In the genomic region with DNA sequence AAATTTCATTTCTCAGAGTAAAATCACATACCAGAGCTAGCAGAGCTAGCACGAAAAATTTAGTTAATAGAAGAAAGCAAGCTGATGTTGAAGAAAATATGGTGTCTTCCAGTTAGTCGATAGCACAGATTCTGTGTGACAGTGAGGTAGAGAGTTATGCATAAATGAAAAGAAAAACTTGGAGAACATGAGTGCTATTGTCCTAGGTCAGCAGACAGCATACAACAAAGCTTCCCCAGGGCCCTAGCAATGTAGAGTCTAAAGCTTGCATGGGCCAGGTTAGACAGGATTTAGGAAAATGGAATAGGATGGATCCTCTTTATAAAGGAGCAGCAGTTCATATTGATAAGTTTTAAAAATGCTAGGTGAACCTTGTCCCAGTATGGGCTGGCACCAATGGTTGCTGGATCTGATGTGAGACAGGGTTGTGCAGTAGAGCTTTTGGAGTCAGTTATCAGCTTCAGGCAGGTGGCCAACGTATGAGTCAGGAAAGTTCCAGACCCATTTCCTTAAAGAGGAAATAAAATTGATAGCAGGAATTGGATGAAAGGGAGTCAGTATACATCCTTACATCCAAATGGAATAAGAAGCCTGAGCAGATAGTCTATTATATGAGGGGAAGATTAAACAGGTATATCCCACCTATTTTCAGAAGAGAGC, we compare ENCODE assay signal across 23 cellular contexts.
DNase-seq lines count a peak whose midpoint lies in the region; ATAC-seq and TF ChIP-seq lines count a peak whose summit lies in the region.
"Had no signal": no experiment of that assay in that cellular context is flagged by ENCODE, and none has a peak within 500 bp of the region (broad histone marks: within the 10 kb centered on the region; RNA-seq: fewer than 3 reads in every experiment).

No MANE protein-coding gene starts in this region.

- CTCF ChIA-PET in Calu3 (lab: Charles Lee): interaction anchor here (1.0 kb wide), 1 partner anchor 56 kb away, joined by 3 read pairs; no protein-coding TSS in a partner anchor

- H3K27ac ChIP-seq in left lung: no peak overlapping the region
- H3K27ac ChIP-seq: hepatocyte, PC-9, SK-N-MC had no signal

- H3K27ac Mint-ChIP-seq in Calu3 (ENCODE audit: unreplicated experiment): no peak overlapping the region
- H3K27ac Mint-ChIP-seq: activated CD4-positive, alpha-beta memory T cell treated with anti-CD3 and anti-CD28 coated beads for 36 hours; naive thymus-derived CD4-positive, alpha-beta T cell; stimulated activated memory B cell treated with anti-CD40 and anti-IgM and Interleukin-4, amounts not matched to agents 10 μg/mL and 1 μg/mL and 100 μg/mL, for 72 hours; WTC11 had no signal

- H3K4me3 Mint-ChIP-seq in Calu3 (ENCODE audit: low read depth, unreplicated experiment): no peak overlapping the region
- H3K4me3 Mint-ChIP-seq: activated CD4-positive, alpha-beta memory T cell treated with anti-CD3 and anti-CD28 coated beads for 36 hours; naive thymus-derived CD4-positive, alpha-beta T cell; stimulated activated memory B cell treated with anti-CD40 and anti-IgM and Interleukin-4, amounts not matched to agents 10 μg/mL and 1 μg/mL and 100 μg/mL, for 72 hours; WTC11 had no signal

- intact Hi-C loops in Calu3 (cut with micrococcal nuclease; ENCODE audit: unreplicated experiment): no loop called here
- intact Hi-C loops in left lung (cut with DNase I): no loop called here

- H3K4me3 ChIP-seq in epithelial cell of esophagus (ENCODE audit: low read length) (no peak overlapping the region), left lung (no peak overlapping the region)
- H3K4me3 ChIP-seq: hepatocyte, PC-9, SK-N-MC had no signal

- H3K4me1 ChIP-seq in left lung: no peaks in the 10 kb centered on the region

- no peaks in the 10 kb centered on the region for H3K36me3 Mint-ChIP-seq in Calu3 (ENCODE audit: insufficient read depth, unreplicated experiment)
- H3K36me3 Mint-ChIP-seq: activated CD4-positive, alpha-beta memory T cell treated with anti-CD3 and anti-CD28 coated beads for 36 hours; naive thymus-derived CD4-positive, alpha-beta T cell; stimulated activated memory B cell treated with anti-CD40 and anti-IgM and Interleukin-4, amounts not matched to agents 10 μg/mL and 1 μg/mL and 100 μg/mL, for 72 hours; WTC11 had no signal

- ATAC-seq in left lung (no peak), HG03378 (IDR thresholded peaks at IDR 0.05; ENCODE audit: unreplicated experiment) (no peak)
- ATAC-seq: naive thymus-derived CD4-positive, alpha-beta T cell; stimulated activated memory B cell treated with anti-CD40 and anti-IgM and Interleukin-4, amounts not matched to agents 10 μg/mL and 1 μg/mL and 100 μg/mL, for 72 hours; WTC11 had no signal

- peaks cover 9% of the 10 kb centered on the region for H3K4me1 Mint-ChIP-seq in Calu3 (ENCODE audit: low read depth, unreplicated experiment)
- H3K4me1 Mint-ChIP-seq: naive thymus-derived CD4-positive, alpha-beta T cell; stimulated activated memory B cell treated with anti-CD40 and anti-IgM and Interleukin-4, amounts not matched to agents 10 μg/mL and 1 μg/mL and 100 μg/mL, for 72 hours; WTC11 had no signal

- no peaks in the 10 kb centered on the region for H3K27me3 ChIP-seq in left lung
- H3K27me3 ChIP-seq: hepatocyte had no signal

- no peaks in the 10 kb centered on the region for H3K36me3 ChIP-seq in left lung

- no peaks in the 10 kb centered on the region for H3K9me3 ChIP-seq in left lung

- no peak for TF ChIP-seq CTCF in Calu3 (IDR thresholded peaks at IDR 0.05; ENCODE audit: unreplicated experiment)
- TF ChIP-seq CTCF in epithelial cell of esophagus (IDR thresholded peaks at IDR 0.05; ENCODE audit: insufficient read depth, low read depth, low read length, missing control alignments): no peak
- no peak for TF ChIP-seq CTCF in left lung (IDR thresholded peaks at IDR 0.05)

- no peaks in the 10 kb centered on the region for H3K9me3 Mint-ChIP-seq in Calu3 (ENCODE audit: low read depth, unreplicated experiment)
- H3K9me3 Mint-ChIP-seq: activated CD4-positive, alpha-beta memory T cell treated with anti-CD3 and anti-CD28 coated beads for 36 hours; stimulated activated memory B cell treated with anti-CD40 and anti-IgM and Interleukin-4, amounts not matched to agents 10 μg/mL and 1 μg/mL and 100 μg/mL, for 72 hours; WTC11 had no signal

- no TSS peak for BruUV-seq in Calu3 (replicated peaks; lab: Mats Ljungman, UMichigan)

- peak; percentile 8 for DNase-seq in Calu3
- peak; percentile 49 for DNase-seq in M059J (ENCODE audit: low read depth)
- peak; percentile 32 for DNase-seq in epithelial cell of esophagus (ENCODE audit: low read depth)
- DNase-seq in mucosa of gallbladder (ENCODE audit: low spot score): peak; percentile 34
- DNase-seq in left lung: no peak
- no peak for DNase-seq in activated T-cell treated with anti-CD3 and anti-CD28 coated beads, Interleukin-2, amount 50 U/mL, for 1 hour
- DNase-seq: activated CD4-positive, alpha-beta memory T cell treated with anti-CD3 and anti-CD28 coated beads for 36 hours; activated naive CD4-positive, alpha-beta T cell treated with Interleukin-2 at 50 U/mL for 16 hours; DMS79; effector memory CD4-positive, alpha-beta T cell; islet precursor cell; KBM-7; mesenchymal stem cell; naive thymus-derived CD4-positive, alpha-beta T cell; NCI-H2029; NCI-H345; stimulated activated CD4-positive, alpha-beta T cell treated with anti-CD3 and anti-CD28 coated beads, Interleukin-1b, Interleukin-23, amount 100 ng/mL, for 48 hours had no signal

- H3K27me3 Mint-ChIP-seq in Calu3 (ENCODE audit: unreplicated experiment): no peaks in the 10 kb centered on the region
- H3K27me3 Mint-ChIP-seq: activated CD4-positive, alpha-beta memory T cell treated with anti-CD3 and anti-CD28 coated beads for 36 hours; naive thymus-derived CD4-positive, alpha-beta T cell; stimulated activated memory B cell treated with anti-CD40 and anti-IgM and Interleukin-4, amounts not matched to agents 10 μg/mL and 1 μg/mL and 100 μg/mL, for 72 hours had no signal

Comparison
In these comparisons a context has a peak if more than half of its experiments do, and no peak if none do; other contexts are left out.
1. DNase-seq: peak in Calu3 (single experiment), M059J (single experiment), epithelial cell of esophagus (single experiment) and mucosa of gallbladder (single experiment); none in left lung (0 of 2) and activated T-cell treated with anti-CD3 and anti-CD28 coated beads, Interleukin-2, amount 50 U/mL, for 1 hour (single experiment).